In the genomic region with DNA sequence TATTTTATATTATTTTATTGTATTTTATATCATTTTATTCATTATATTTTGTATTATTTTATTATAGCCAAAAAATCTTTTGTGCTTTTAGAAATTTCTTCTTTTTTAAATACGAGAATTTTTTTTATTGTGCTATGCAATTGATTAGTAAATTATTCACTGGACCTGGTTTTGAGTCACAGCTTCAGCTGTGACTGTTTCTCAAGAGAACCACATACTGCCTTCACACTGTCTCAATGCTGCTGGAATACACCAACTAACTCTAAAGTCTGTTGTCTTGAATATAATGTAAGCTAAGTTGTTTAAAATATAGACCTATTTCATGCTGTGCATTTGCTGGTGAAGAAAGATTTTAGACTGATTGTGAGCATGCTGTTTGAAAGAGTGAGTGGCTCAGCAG, we compare ENCODE assay signal across 22 cellular contexts.
"Had no signal": no experiment of that assay in that cellular context is flagged by ENCODE, and none has a peak within 500 bp of the region (broad histone marks: within the 10 kb centered on the region; RNA-seq: fewer than 3 reads in every experiment).

No MANE protein-coding gene starts in this region.

- H3K4me1 Mint-ChIP-seq: naive B cell; stimulated activated naive B cell treated with anti-CD40 and anti-IgM and Interleukin-4, amounts not matched to agents 10 μg/mL and 1 μg/mL and 100 μg/mL, for 72 hours had no signal

- H3K4me3 ChIP-seq: ascending aorta, breast epithelium, coronary artery, left ventricle myocardium inferior, pancreas, right lobe of liver, thyroid gland had no signal

- H3K27ac Mint-ChIP-seq: activated T-cell treated with anti-CD3 and anti-CD28 coated beads, Interleukin-2, amount 50 U/mL, for 72 hours; naive B cell; stimulated activated naive B cell treated with anti-CD40 and anti-IgM and Interleukin-4, amounts not matched to agents 10 μg/mL and 1 μg/mL and 100 μg/mL, for 72 hours; T-helper 1 cell treated with Interleukin-12 subunit alpha and Interleukin-12 subunit beta and Interleukin-4 antibody, amounts not matched to agents 30 μg/mL and 1 μg/mL, for 36 hours had no signal

- H3K4me1 ChIP-seq: ascending aorta, breast epithelium, left ventricle myocardium inferior, pancreas, right lobe of liver, thyroid gland had no signal

- H3K36me3 ChIP-seq: ascending aorta, breast epithelium, left ventricle myocardium inferior, pancreas, right lobe of liver, thyroid gland had no signal

- H3K4me3 Mint-ChIP-seq: activated T-cell treated with anti-CD3 and anti-CD28 coated beads, Interleukin-2, amount 50 U/mL, for 72 hours; naive B cell; neural crest cell; stimulated activated naive B cell treated with anti-CD40 and anti-IgM and Interleukin-4, amounts not matched to agents 10 μg/mL and 1 μg/mL and 100 μg/mL, for 72 hours; T-helper 1 cell treated with Interleukin-12 subunit alpha and Interleukin-12 subunit beta and Interleukin-4 antibody, amounts not matched to agents 30 μg/mL and 1 μg/mL, for 36 hours had no signal

- H3K27ac ChIP-seq: ascending aorta, breast epithelium, coronary artery, left ventricle myocardium inferior, pancreas, right lobe of liver, thyroid gland had no signal

- H3K27me3 ChIP-seq: ascending aorta, breast epithelium, pancreas, right lobe of liver, thyroid gland had no signal

- H3K9me3 ChIP-seq: ascending aorta, breast epithelium, left ventricle myocardium inferior, pancreas, right lobe of liver, thyroid gland had no signal

- H3K9me3 Mint-ChIP-seq: T-helper 1 cell treated with Interleukin-12 subunit alpha and Interleukin-12 subunit beta and Interleukin-4 antibody, amounts not matched to agents 30 μg/mL and 1 μg/mL, for 36 hours had no signal

- H3K27me3 Mint-ChIP-seq: naive B cell; stimulated activated naive B cell treated with anti-CD40 and anti-IgM and Interleukin-4, amounts not matched to agents 10 μg/mL and 1 μg/mL and 100 μg/mL, for 72 hours had no signal

- ATAC-seq: activated T-cell treated with anti-CD3 and anti-CD28 coated beads, Interleukin-2, amount 50 U/mL, for 72 hours; esophagus mucosa; pancreas; right lobe of liver; stimulated activated naive B cell treated with anti-CD40 and anti-IgM and Interleukin-4, amounts not matched to agents 10 μg/mL and 1 μg/mL and 100 μg/mL, for 72 hours had no signal

- DNase-seq: activated CD4-positive, alpha-beta T cell treated with anti-CD3 and anti-CD28 coated beads, Interleukin-2, amount 50 U/mL, for 4 hours; activated CD4-positive, CD25-positive, alpha-beta regulatory T cell treated with anti-CD3 and anti-CD28 coated beads, Interleukin-2, amount 50 U/mL, for 72 hours; activated effector memory CD4-positive, alpha-beta T cell treated with anti-CD3 and anti-CD28 coated beads, Interleukin-2, amount 50 U/mL, for 16 hours; activated naive CD4-positive, alpha-beta T cell treated with anti-CD3 and anti-CD28 coated beads, Interleukin-2, amount 50 U/mL, for 16 hours; activated T-cell treated with anti-CD3 and anti-CD28 coated beads, Interleukin-2, amount 50 U/mL, for 72 hours; glutamatergic neuron; hippocampal formation; islet precursor cell; left ventricle myocardium inferior; mammary epithelial cell; naive B cell; pancreas; right lobe of liver; stimulated activated CD4-positive, alpha-beta T cell treated with anti-CD3 and anti-CD28 coated beads, Interleukin-4, amount 100 ng/mL, for 24 hours; stimulated activated naive B cell treated with anti-CD40 and anti-IgM and Interleukin-4, amounts not matched to agents 10 μg/mL and 1 μg/mL and 100 μg/mL, for 72 hours; thyroid gland had no signal

- H3K36me3 Mint-ChIP-seq: naive B cell; stimulated activated naive B cell treated with anti-CD40 and anti-IgM and Interleukin-4, amounts not matched to agents 10 μg/mL and 1 μg/mL and 100 μg/mL, for 72 hours had no signal
